In genomic region chr12:103978384-103978982, GRCh38 we compare ENCODE assay signal across 11 cellular contexts.
"Had no signal": no experiment of that assay in that cellular context is flagged by ENCODE, and none has a peak within 500 bp of the region (broad histone marks: within the 10 kb centered on the region; RNA-seq: fewer than 3 reads in every experiment).

No MANE protein-coding gene starts in this region.

- H3K27ac ChIP-seq: breast epithelium, esophagus squamous epithelium, sigmoid colon had no signal

- ATAC-seq: mucosa of descending colon had no signal

- H3K27me3 ChIP-seq: breast epithelium, esophagus squamous epithelium, sigmoid colon had no signal

- H3K36me3 ChIP-seq: breast epithelium had no signal

- DNase-seq: activated CD4-positive, alpha-beta T cell treated with anti-CD3 and anti-CD28 coated beads, Interleukin-2, amount 50 U/mL, for 4 hours; anterior cingulate cortex; esophagus squamous epithelium; foreskin fibroblast; mucosa of descending colon; sigmoid colon; stimulated activated CD4-positive, alpha-beta T cell treated with anti-CD3 and anti-CD28 coated beads, Interleukin-12 subunit alpha, Interleukin-12 subunit beta, amount 100 ng/mL, for 4 hours had no signal

- H3K4me1 ChIP-seq: breast epithelium, sigmoid colon had no signal

- H3K9me3 ChIP-seq: breast epithelium, esophagus squamous epithelium, mucosa of descending colon, sigmoid colon had no signal

- H3K9me3 Mint-ChIP-seq: activated naive CD4-positive, alpha-beta T cell treated with anti-CD3 and anti-CD28 coated beads, Interleukin-2, amount 50 U/mL, for 24 hours; activated T-helper 1 cell treated with anti-CD3 and anti-CD28 coated beads, Interleukin-12 subunit alpha, Interleukin-12 subunit beta, Interleukin-2, Interleukin-4 antibody, amounts not matched to agents 30 ng/mL and 10 ng/mL and 1 ng/mL, durations not matched to agents 14 hours and 24 hours and 36 hours; stimulated activated naive CD8-positive, alpha-beta T cell treated with anti-CD3 and anti-CD28 coated beads, Interleukin-15, Interleukin-2, amounts not matched to agents 100 ng/mL and 50 ng/mL, for 24 hours had no signal

- H3K27me3 Mint-ChIP-seq: activated naive CD4-positive, alpha-beta T cell treated with anti-CD3 and anti-CD28 coated beads, Interleukin-2, amount 50 U/mL, for 24 hours; stimulated activated naive CD8-positive, alpha-beta T cell treated with anti-CD3 and anti-CD28 coated beads, Interleukin-15, Interleukin-2, amounts not matched to agents 100 ng/mL and 50 ng/mL, for 24 hours had no signal

- H3K27ac Mint-ChIP-seq: activated naive CD4-positive, alpha-beta T cell treated with anti-CD3 and anti-CD28 coated beads, Interleukin-2, amount 50 U/mL, for 24 hours; activated T-helper 1 cell treated with anti-CD3 and anti-CD28 coated beads, Interleukin-12 subunit alpha, Interleukin-12 subunit beta, Interleukin-2, Interleukin-4 antibody, amounts not matched to agents 30 ng/mL and 10 ng/mL and 1 ng/mL, durations not matched to agents 14 hours and 24 hours and 36 hours had no signal

- H3K4me3 ChIP-seq: breast epithelium, esophagus squamous epithelium, mucosa of descending colon, sigmoid colon had no signal

- H3K4me3 Mint-ChIP-seq: activated naive CD4-positive, alpha-beta T cell treated with anti-CD3 and anti-CD28 coated beads, Interleukin-2, amount 50 U/mL, for 24 hours; activated T-helper 1 cell treated with anti-CD3 and anti-CD28 coated beads, Interleukin-12 subunit alpha, Interleukin-12 subunit beta, Interleukin-2, Interleukin-4 antibody, amounts not matched to agents 30 ng/mL and 10 ng/mL and 1 ng/mL, durations not matched to agents 14 hours and 24 hours and 36 hours; stimulated activated naive CD8-positive, alpha-beta T cell treated with anti-CD3 and anti-CD28 coated beads, Interleukin-15, Interleukin-2, amounts not matched to agents 100 ng/mL and 50 ng/mL, for 24 hours had no signal
